In the genomic region with DNA sequence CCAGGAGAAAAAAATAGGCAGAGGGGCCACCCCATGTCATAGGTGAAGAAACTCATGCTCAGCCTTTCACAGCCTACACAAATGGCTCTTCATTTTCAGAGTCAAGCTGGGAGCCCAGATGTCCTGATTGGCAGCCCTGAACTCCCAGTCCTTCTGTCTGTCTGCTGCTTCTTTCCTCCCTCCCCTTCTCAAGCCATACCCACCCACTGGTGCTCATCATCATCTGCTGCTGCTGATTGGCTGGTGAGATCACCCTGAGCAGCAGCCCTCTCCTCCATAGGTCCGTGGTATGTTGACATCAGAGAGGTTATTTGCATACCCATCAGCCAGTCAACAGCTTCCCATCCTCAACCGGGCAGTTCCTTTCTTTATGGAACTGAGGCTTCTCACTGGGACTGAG, we compare ENCODE assay signal across 10 cellular contexts. TPM values are rescaled to one million over a fixed set of nuclear protein-coding genes. Genes with fewer than 3 reads are reported as not detected.
DNase-seq lines count a peak whose midpoint lies in the region; ATAC-seq and TF ChIP-seq lines count a peak whose summit lies in the region.
"Had no signal": no experiment of that assay in that cellular context is flagged by ENCODE, and none has a peak within 500 bp of the region (broad histone marks: within the 10 kb centered on the region; RNA-seq: fewer than 3 reads in every experiment).

No MANE protein-coding gene starts in this region.

- in situ Hi-C loops in SK-MEL-5 (cut with HindIII; ENCODE audit: low pct_unique_long_range_greater_than_20kb, low sequenced_read_pairs), result loop anchor here (25.0 kb wide), 1 partner anchor 237 kb away; no protein-coding TSS in a partner anchor

- WGBS in H9 (ENCODE audit: extremely low coverage, insufficient read length, low lambda C conversion rate), result no CpG with 5 or more reads among the region's 2 CpGs
- 33 to 47% (median 40%) methylated on average over 2 of the region's 2 CpGs for WGBS in spleen, 5 donors

- TF ChIP-seq CTCF in H9 (conservative IDR thresholded peaks at IDR 0.05) (no peak), spleen (IDR thresholded peaks at IDR 0.05 in 8 of 11, conservative IDR thresholded peaks at IDR 0.05 in 3 of 11) (no peak)

- H2BK20ac ChIP-seq in H9 (ENCODE audit: low read depth, low read length, poor library complexity, severe bottlenecking), result no peak overlapping the region

- H3K36me3 ChIP-seq in BLaER1 treated with 17β-estradiol and CSF1 and Interleukin-3, amounts not matched to agents 10 nM and 100 nM, result no peaks in the 10 kb centered on the region
- H3K36me3 ChIP-seq in spleen, result no peaks in the 10 kb centered on the region
- H3K36me3 ChIP-seq: upper lobe of left lung had no signal

- no peaks in the 10 kb centered on the region for H3K9me3 ChIP-seq in BLaER1 treated with 17β-estradiol and CSF1 and Interleukin-3, amounts not matched to agents 10 nM and 100 nM (replicated peaks in 1 of 11)
- H3K9me3 ChIP-seq in H9 (ENCODE audit: control insufficient read depth, low read depth, low read length) (no peaks in the 10 kb centered on the region), spleen (no peaks in the 10 kb centered on the region)
- H3K9me3 ChIP-seq: upper lobe of left lung had no signal

- no peak for TF ChIP-seq POLR2A in spleen (IDR thresholded peaks at IDR 0.05)

- peaks cover 12% of the 10 kb centered on the region for H3K27me3 Mint-ChIP-seq in H9 (ENCODE audit: low read depth)

- no peak overlapping the region for H4K8ac ChIP-seq in H9 (replicated peaks; ENCODE audit: insufficient read length, low read depth, low read length)

- H2AK5ac ChIP-seq in H9 (ENCODE audit: insufficient read length, low read length), result no peak overlapping the region

- H4K5ac ChIP-seq in H9 (ENCODE audit: insufficient read length, low read depth, low read length), result no peak overlapping the region

- H2AFZ ChIP-seq in H9 (ENCODE audit: low read length), result no peak overlapping the region

- no peak overlapping the region for H2BK15ac ChIP-seq in H9 (ENCODE audit: low read depth, low read length)

- ATAC-seq in GM18502 (IDR thresholded peaks at IDR 0.05; ENCODE audit: poor library complexity, unreplicated experiment), result no peak

- H3T11ph ChIP-seq in H9 (ENCODE audit: low read length), result no peak overlapping the region

- H3K4me2 ChIP-seq in BLaER1 treated with 17β-estradiol and CSF1 and Interleukin-3, amounts not matched to agents 10 nM and 100 nM, result peak overlapping the region in 7 of 11 experiments; percentile 18 to 66 (median 53); a peak in 11 of 22 replicates
- no peak overlapping the region for H3K4me2 ChIP-seq in H9 (ENCODE audit: insufficient read depth, insufficient read length, low read length)

- H3K23me2 ChIP-seq in H9 (ENCODE audit: insufficient read length, low read depth, low read length, poor library complexity, severe bottlenecking), result no peaks in the 10 kb centered on the region

- H3K4ac ChIP-seq in H9 (ENCODE audit: low read depth, low read length), result no peak overlapping the region

- no peak overlapping the region for H2BK12ac ChIP-seq in H9 (ENCODE audit: insufficient read length, low read depth, low read length)

- H2BK5ac ChIP-seq in H9 (ENCODE audit: insufficient read length, low read length), result no peak overlapping the region

- peaks cover 29 to 73% (median 66%) of the 10 kb centered on the region in 10 experiments for H3K4me1 ChIP-seq in BLaER1 treated with 17β-estradiol and CSF1 and Interleukin-3, amounts not matched to agents 10 nM and 100 nM
- H3K4me1 ChIP-seq in H9 (ENCODE audit: insufficient read depth, low read length), result no peaks in the 10 kb centered on the region
- H3K4me1 ChIP-seq in spleen, result peaks cover 8 to 17% (median 15%) of the 10 kb centered on the region in 6 donors

- H3K9me3 Mint-ChIP-seq in H9, result no peaks in the 10 kb centered on the region

- H3K79me2 ChIP-seq in H9 (ENCODE audit: insufficient read depth, low read length), result no peaks in the 10 kb centered on the region

- H2BK120ac ChIP-seq in H9 (ENCODE audit: low read depth, low read length, poor library complexity, severe bottlenecking), result no peak overlapping the region

- peak overlapping the region in 1 of 3 experiments; percentile 8; a peak in 1 of 7 replicates for H3K27ac Mint-ChIP-seq in H9

- H4K91ac ChIP-seq in H9 (ENCODE audit: insufficient read length, low read depth, low read length), result no peak overlapping the region

- peaks cover 15 to 32% of the 10 kb centered on the region in 2 experiments for H3K4me1 Mint-ChIP-seq in H9

- H3K27me3 ChIP-seq in BLaER1 treated with 17β-estradiol and CSF1 and Interleukin-3, amounts not matched to agents 10 nM and 100 nM, result no peaks in the 10 kb centered on the region
- H3K27me3 ChIP-seq in H9 (ENCODE audit: insufficient read depth, low read length), result no peaks in the 10 kb centered on the region
- H3K27me3 ChIP-seq in spleen (replicated peaks in 1 of 7), result peaks cover 0 to 10% (median 0%) of the 10 kb centered on the region in 7 donors

- H3K4me3 Mint-ChIP-seq in H9, result no peak overlapping the region

- DNase-seq in H9, result peak; percentile 84
- DNase-seq in SK-MEL-5 (ENCODE audit: low read depth, low spot score), result peak; percentile 69
- peak; percentile 64 for DNase-seq in hepatic stellate cell (ENCODE audit: low spot score)
- no peak for DNase-seq in amniotic stem cell (lab: John Stamatoyannopoulos, UW)
- DNase-seq in HUDEP-2 (lab: John Stamatoyannopoulos, UW; ENCODE audit: unreplicated experiment in 76 of 76), result no peak
- DNase-seq in spleen, result no peak
- DNase-seq: NCI-H1105 treated with DMSO at 0.1 percent for 48 hours, upper lobe of left lung had no signal

- intact Hi-C loops in spleen (cut with DNase I; ENCODE audit: low total_unique reads), result loop anchor here (5.0 kb wide), 1 partner anchor 163 kb away; no protein-coding TSS in a partner anchor

- H3K9ac ChIP-seq in BLaER1 treated with 17β-estradiol and CSF1 and Interleukin-3, amounts not matched to agents 10 nM and 100 nM, result no peak overlapping the region
- no peak overlapping the region for H3K9ac ChIP-seq in H9 (ENCODE audit: extremely low read depth, insufficient read length, low read length)

- H3K4me3 ChIP-seq in BLaER1 treated with 17β-estradiol and CSF1 and Interleukin-3, amounts not matched to agents 10 nM and 100 nM, result no peak overlapping the region
- no peak overlapping the region for H3K4me3 ChIP-seq in spleen
- H3K4me3 ChIP-seq: upper lobe of left lung had no signal

- no peaks in the 10 kb centered on the region for H3K79me1 ChIP-seq in H9 (ENCODE audit: insufficient read depth, low read depth, low read length, poor library complexity, severe bottlenecking)

- no peak overlapping the region for H3K14ac ChIP-seq in H9 (ENCODE audit: insufficient read depth, low read length)

- no peaks in the 10 kb centered on the region for H3K36me3 Mint-ChIP-seq in H9 (ENCODE audit: insufficient read depth in 1 of 3, low read depth in 3 of 3)

- no peak overlapping the region for H3K56ac ChIP-seq in H9 (ENCODE audit: insufficient read length, low read depth, low read length)

- H3K27ac ChIP-seq in BLaER1 treated with 17β-estradiol and CSF1 and Interleukin-3, amounts not matched to agents 10 nM and 100 nM, result no peak overlapping the region
- H3K27ac ChIP-seq in H9 (ENCODE audit: insufficient read length, low read depth, low read length), result no peak overlapping the region
- no peak overlapping the region for H3K27ac ChIP-seq in spleen
- H3K27ac ChIP-seq: upper lobe of left lung had no signal

- H4K20me1 ChIP-seq in BLaER1 treated with 17β-estradiol and CSF1 and Interleukin-3, amounts not matched to agents 10 nM and 100 nM, result peaks cover 0 to 3% (median 0%) of the 10 kb centered on the region in 11 experiments; a peak in 1 of 22 replicates
- no peaks in the 10 kb centered on the region for H4K20me1 ChIP-seq in H9 (ENCODE audit: control insufficient read depth, insufficient read depth, insufficient read length)

- no peak overlapping the region for H3K18ac ChIP-seq in H9 (ENCODE audit: insufficient read length, low read depth, low read length)

- no peak overlapping the region for H3K23ac ChIP-seq in H9 (ENCODE audit: insufficient read length, low read depth, low read length)

RNA-seq across cellular contexts. Expression of gene PRDM11, which starts 46.1 kb away (rescaled TPM):
- 11.5 and 12.0 TPM in 2 replicates for total RNA-seq in H9 (2021)
- total RNA-seq in SK-MEL-5 (2014; rRNA removed; shearing (Covaris generic)), result 1.1 and 2.6 TPM in 2 replicates
- 0.90 and 2.8 TPM in 2 replicates for polyA plus RNA-seq in SK-MEL-5 (2015; cell fraction: cytosol; rRNA removed)
- polyA plus RNA-seq in SK-MEL-5 (2015; cell fraction: nucleus; rRNA removed), result 2.3 and 3.0 TPM in 2 replicates
- total RNA-seq in spleen, result 10 to 100 TPM in 6 of 7 donors, 1 to 10 TPM in 1; 8.0 to 24.3 (median 19.5) TPM
- 1 to 10 TPM; 1.7 to 4.3 (median 1.9) TPM for polyA plus RNA-seq in spleen

Comparison
In these comparisons a context has a peak if more than half of its experiments do, and no peak if none do; other contexts are left out.
1. DNase-seq: peak in H9 (single experiment), SK-MEL-5 (single experiment) and hepatic stellate cell (single experiment); none in amniotic stem cell (single experiment), HUDEP-2 (0 of 76) and spleen (single experiment).